In the genomic region with DNA sequence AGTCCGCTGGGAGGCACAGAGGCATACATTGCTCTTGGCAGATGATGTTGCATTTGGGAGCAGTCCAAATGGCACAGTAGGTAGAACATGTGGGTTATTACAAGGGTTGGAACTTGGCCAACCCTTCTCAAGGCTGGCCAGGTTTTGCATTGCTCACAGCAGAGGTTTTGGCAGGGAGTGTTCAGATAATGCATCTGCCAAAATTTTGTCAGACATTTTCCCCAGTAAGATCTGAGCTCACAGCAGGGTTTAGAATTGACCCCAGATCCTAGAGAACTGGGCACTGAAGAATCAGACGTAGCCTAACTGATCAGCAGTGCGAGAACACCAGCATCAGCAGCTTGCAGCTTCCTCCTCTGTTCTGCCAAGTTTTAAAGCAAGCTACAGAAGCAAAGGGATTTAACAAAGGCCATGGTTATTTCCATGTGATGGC, we compare ENCODE assay signal across 15 cellular contexts.
DNase-seq lines count a peak whose midpoint lies in the region; ATAC-seq and TF ChIP-seq lines count a peak whose summit lies in the region.
"Had no signal": no experiment of that assay in that cellular context is flagged by ENCODE, and none has a peak within 500 bp of the region (broad histone marks: within the 10 kb centered on the region; RNA-seq: fewer than 3 reads in every experiment).

No MANE protein-coding gene starts in this region.

- H3K4me3 ChIP-seq in mucosa of descending colon, result no peak overlapping the region
- H3K4me3 ChIP-seq: HAP-1, right lobe of liver had no signal

- no peaks in the 10 kb centered on the region for H3K36me3 ChIP-seq in mucosa of descending colon (ENCODE audit: low read depth)
- H3K36me3 ChIP-seq: HAP-1, right lobe of liver had no signal

- TF ChIP-seq CTCF in brain (conservative IDR thresholded peaks at IDR 0.05) (no peak), mucosa of descending colon (IDR thresholded peaks at IDR 0.05) (no peak)

- peak overlapping the region in 4 of 5 experiments; percentile 4 to 54 (median 40) for H3K27ac Mint-ChIP-seq in brain
- no peak overlapping the region for H3K27ac Mint-ChIP-seq in stimulated activated memory B cell treated with anti-CD40 and anti-IgM and Interleukin-4, amounts not matched to agents 10 μg/mL and 1 μg/mL and 100 μg/mL, for 72 hours
- H3K27ac Mint-ChIP-seq: B cell, T-helper 17 cell had no signal

- DNase-seq in H4 (ENCODE audit: low spot score) (peak; percentile 45), NCI-H2171 treated with DMSO at 0.1 percent for 48 hours (lab: John Stamatoyannopoulos, UW) (peak; percentile 68), mucosa of descending colon (peak in 1 of 3 donors; percentile 55)
- DNase-seq: activated gamma-delta T cell, NCI-H146, OCI-M1, right lobe of liver, T-helper 17 cell had no signal

- no peaks in the 10 kb centered on the region for H3K9me3 ChIP-seq in mucosa of descending colon
- H3K9me3 ChIP-seq: HAP-1, right lobe of liver had no signal

- no peaks in the 10 kb centered on the region for H3K4me1 ChIP-seq in mucosa of descending colon (ENCODE audit: low read depth)
- H3K4me1 ChIP-seq: HAP-1, right lobe of liver had no signal

- H3K9me3 Mint-ChIP-seq in brain, result peaks cover 0 to 10% (median 0%) of the 10 kb centered on the region in 5 experiments
- peaks cover 5% of the 10 kb centered on the region for H3K9me3 Mint-ChIP-seq in stimulated activated memory B cell treated with anti-CD40 and anti-IgM and Interleukin-4, amounts not matched to agents 10 μg/mL and 1 μg/mL and 100 μg/mL, for 72 hours

- H3K36me3 Mint-ChIP-seq in brain, result no peaks in the 10 kb centered on the region
- no peaks in the 10 kb centered on the region for H3K36me3 Mint-ChIP-seq in stimulated activated memory B cell treated with anti-CD40 and anti-IgM and Interleukin-4, amounts not matched to agents 10 μg/mL and 1 μg/mL and 100 μg/mL, for 72 hours

- ATAC-seq in mucosa of descending colon (peak; percentile 25), HG02884 (IDR thresholded peaks at IDR 0.05; ENCODE audit: unreplicated experiment) (no peak), HG03045 (IDR thresholded peaks at IDR 0.05; ENCODE audit: unreplicated experiment) (no peak), HG02852 (IDR thresholded peaks at IDR 0.05; ENCODE audit: unreplicated experiment) (no peak)
- no peak for ATAC-seq in stimulated activated memory B cell treated with anti-CD40 and anti-IgM and Interleukin-4, amounts not matched to agents 10 μg/mL and 1 μg/mL and 100 μg/mL, for 72 hours
- ATAC-seq: right lobe of liver, T-helper 17 cell had no signal

- peak overlapping the region in 1 of 5 experiments; percentile 2 for H3K4me3 Mint-ChIP-seq in brain
- H3K4me3 Mint-ChIP-seq in stimulated activated memory B cell treated with anti-CD40 and anti-IgM and Interleukin-4, amounts not matched to agents 10 μg/mL and 1 μg/mL and 100 μg/mL, for 72 hours, result no peak overlapping the region
- H3K4me3 Mint-ChIP-seq: B cell, T-helper 17 cell had no signal

- intact Hi-C loops in mucosa of descending colon (cut with DNase I, micrococcal nuclease), result no loop called here

- H3K27me3 Mint-ChIP-seq in brain, result peaks cover 7% of the 10 kb centered on the region
- H3K27me3 Mint-ChIP-seq in stimulated activated memory B cell treated with anti-CD40 and anti-IgM and Interleukin-4, amounts not matched to agents 10 μg/mL and 1 μg/mL and 100 μg/mL, for 72 hours, result no peaks in the 10 kb centered on the region
- H3K27me3 Mint-ChIP-seq: B cell, T-helper 17 cell had no signal

- H3K4me1 Mint-ChIP-seq in brain, result peaks cover 16% of the 10 kb centered on the region
- H3K4me1 Mint-ChIP-seq in stimulated activated memory B cell treated with anti-CD40 and anti-IgM and Interleukin-4, amounts not matched to agents 10 μg/mL and 1 μg/mL and 100 μg/mL, for 72 hours, result no peaks in the 10 kb centered on the region
- H3K4me1 Mint-ChIP-seq: B cell, T-helper 17 cell had no signal
